In genomic region chr1:15847100-15847892, GRCh38 we compare ENCODE assay signal across 1 cellular context.
TF ChIP-seq lines count a peak whose summit lies in the region.

TSS of gene SPEN (plus strand) at chr1:15847707. CDS start at chr1:15848068, 361 bp downstream.

TF ChIP-seq in K562, 482 proteins besides CTCF, POLR2A, EP300 and RAD21 (continued from another document and continues in another):
- TF ChIP-seq, protein P1, sequence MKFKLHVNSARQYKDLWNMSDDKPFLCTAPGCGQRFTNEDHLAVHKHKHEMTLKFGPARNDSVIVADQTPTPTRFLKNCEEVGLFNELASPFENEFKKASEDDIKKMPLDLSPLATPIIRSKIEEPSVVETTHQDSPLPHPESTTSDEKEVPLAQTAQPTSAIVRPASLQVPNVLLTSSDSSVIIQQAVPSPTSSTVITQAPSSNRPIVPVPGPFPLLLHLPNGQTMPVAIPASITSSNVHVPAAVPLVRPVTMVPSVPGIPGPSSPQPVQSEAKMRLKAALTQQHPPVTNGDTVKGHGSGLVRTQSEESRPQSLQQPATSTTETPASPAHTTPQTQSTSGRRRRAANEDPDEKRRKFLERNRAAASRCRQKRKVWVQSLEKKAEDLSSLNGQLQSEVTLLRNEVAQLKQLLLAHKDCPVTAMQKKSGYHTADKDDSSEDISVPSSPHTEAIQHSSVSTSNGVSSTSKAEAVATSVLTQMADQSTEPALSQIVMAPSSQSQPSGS (CRISPR knock-in tag; IDR thresholded peaks at IDR 0.05): no peak
- TF ChIP-seq HDAC2 (IDR thresholded peaks at IDR 0.05) (peak; percentile 76; the same call in 1 of the 2 replicates), CBX5 (IDR thresholded peaks at IDR 0.05; ENCODE audit: borderline replicate concordance, low read depth) (no peak), PCBP1 (IDR thresholded peaks at IDR 0.05; ENCODE audit: low read depth, low read length, poor library complexity, severe bottlenecking) (no peak), ZNF184 (CRISPR knock-in tag; IDR thresholded peaks at IDR 0.05) (no peak), ID3 (CRISPR knock-in tag; IDR thresholded peaks at IDR 0.05) (no peak), ID3 (tag; IDR thresholded peaks at IDR 0.05) (peak; percentile 36; the same call in 1 of the 2 replicates), ZNF79 (CRISPR knock-in tag; IDR thresholded peaks at IDR 0.05; ENCODE audit: low read depth) (no peak), CBFA2T3 (IDR thresholded peaks at IDR 0.05) (no peak), IRF9 (tag; IDR thresholded peaks at IDR 0.05) (0 out of 2 replicates have a peak, but pooled peaks have one; percentile 3), E2F3 (CRISPR knock-in tag; IDR thresholded peaks at IDR 0.05) (peak; percentile 97), ZNF696 (CRISPR knock-in tag; conservative IDR thresholded peaks at IDR 0.05) (no peak), ZNF239 (CRISPR knock-in tag; IDR thresholded peaks at IDR 0.05) (no peak), ELF2 (CRISPR knock-in tag; IDR thresholded peaks at IDR 0.05) (peak; percentile 29; the same call in 1 of the 2 replicates), ZNF764 (CRISPR knock-in tag; IDR thresholded peaks at IDR 0.05; ENCODE audit: low read depth) (no peak), MYNN (IDR thresholded peaks at IDR 0.05) (no peak), MYNN (CRISPR knock-in tag; IDR thresholded peaks at IDR 0.05) (no peak), ZFX (CRISPR knock-in tag; IDR thresholded peaks at IDR 0.05) (peak; percentile 85), SMAD2 (IDR thresholded peaks at IDR 0.05; ENCODE audit: low read depth, low read length) (0 out of 2 replicates have a peak, but pooled peaks have one; percentile 15), SREBF2 (CRISPR knock-in tag; IDR thresholded peaks at IDR 0.05) (no peak), ZNF124 (CRISPR knock-in tag; IDR thresholded peaks at IDR 0.05) (no peak), MYC (IDR thresholded peaks at IDR 0.05; ENCODE audit: low read depth, low read length) (peak; percentile 65), MYC (CRISPR knock-in tag; IDR thresholded peaks at IDR 0.05; ENCODE audit: borderline replicate concordance, low read depth) (peak; percentile 88; the same call in 1 of the 2 replicates), MAFK (IDR thresholded peaks at IDR 0.05; ENCODE audit: low read length) (no peak), XRCC4 (IDR thresholded peaks at IDR 0.05; ENCODE audit: extremely low read depth, insufficient read depth, insufficient read length) (no peak), YBX1 (IDR thresholded peaks at IDR 0.05) (no peak), ZNF197 (CRISPR knock-in tag; IDR thresholded peaks at IDR 0.05; ENCODE audit: low read depth) (no peak; the same call in 1 of the 2 replicates), GATAD2B (IDR thresholded peaks at IDR 0.05; ENCODE audit: borderline replicate concordance) (peak; percentile 64; the same call in 1 of the 2 replicates), TBL1XR1 (IDR thresholded peaks at IDR 0.05; ENCODE audit: low read length in 2 of 2) (peak; percentile 71 to 97; a peak in 3 of 4 replicates), TCF3 (CRISPR knock-in tag; IDR thresholded peaks at IDR 0.05) (no peak), HIVEP1 (CRISPR knock-in tag; IDR thresholded peaks at IDR 0.05) (0 out of 2 replicates have a peak, but pooled peaks have one; percentile 75)
- TF ChIP-seq, protein P2, sequence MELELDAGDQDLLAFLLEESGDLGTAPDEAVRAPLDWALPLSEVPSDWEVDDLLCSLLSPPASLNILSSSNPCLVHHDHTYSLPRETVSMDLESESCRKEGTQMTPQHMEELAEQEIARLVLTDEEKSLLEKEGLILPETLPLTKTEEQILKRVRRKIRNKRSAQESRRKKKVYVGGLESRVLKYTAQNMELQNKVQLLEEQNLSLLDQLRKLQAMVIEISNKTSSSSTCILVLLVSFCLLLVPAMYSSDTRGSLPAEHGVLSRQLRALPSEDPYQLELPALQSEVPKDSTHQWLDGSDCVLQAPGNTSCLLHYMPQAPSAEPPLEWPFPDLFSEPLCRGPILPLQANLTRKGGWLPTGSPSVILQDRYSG (tag; conservative IDR thresholded peaks at IDR 0.05; ENCODE audit: low read depth): no peak; the same call in 1 of the 2 replicates
- TF ChIP-seq, protein P3, sequence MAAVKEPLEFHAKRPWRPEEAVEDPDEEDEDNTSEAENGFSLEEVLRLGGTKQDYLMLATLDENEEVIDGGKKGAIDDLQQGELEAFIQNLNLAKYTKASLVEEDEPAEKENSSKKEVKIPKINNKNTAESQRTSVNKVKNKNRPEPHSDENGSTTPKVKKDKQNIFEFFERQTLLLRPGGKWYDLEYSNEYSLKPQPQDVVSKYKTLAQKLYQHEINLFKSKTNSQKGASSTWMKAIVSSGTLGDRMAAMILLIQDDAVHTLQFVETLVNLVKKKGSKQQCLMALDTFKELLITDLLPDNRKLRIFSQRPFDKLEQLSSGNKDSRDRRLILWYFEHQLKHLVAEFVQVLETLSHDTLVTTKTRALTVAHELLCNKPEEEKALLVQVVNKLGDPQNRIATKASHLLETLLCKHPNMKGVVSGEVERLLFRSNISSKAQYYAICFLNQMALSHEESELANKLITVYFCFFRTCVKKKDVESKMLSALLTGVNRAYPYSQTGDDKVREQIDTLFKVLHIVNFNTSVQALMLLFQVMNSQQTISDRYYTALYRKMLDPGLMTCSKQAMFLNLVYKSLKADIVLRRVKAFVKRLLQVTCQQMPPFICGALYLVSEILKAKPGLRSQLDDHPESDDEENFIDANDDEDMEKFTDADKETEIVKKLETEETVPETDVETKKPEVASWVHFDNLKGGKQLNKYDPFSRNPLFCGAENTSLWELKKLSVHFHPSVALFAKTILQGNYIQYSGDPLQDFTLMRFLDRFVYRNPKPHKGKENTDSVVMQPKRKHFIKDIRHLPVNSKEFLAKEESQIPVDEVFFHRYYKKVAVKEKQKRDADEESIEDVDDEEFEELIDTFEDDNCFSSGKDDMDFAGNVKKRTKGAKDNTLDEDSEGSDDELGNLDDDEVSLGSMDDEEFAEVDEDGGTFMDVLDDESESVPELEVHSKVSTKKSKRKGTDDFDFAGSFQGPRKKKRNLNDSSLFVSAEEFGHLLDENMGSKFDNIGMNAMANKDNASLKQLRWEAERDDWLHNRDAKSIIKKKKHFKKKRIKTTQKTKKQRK (IDR thresholded peaks at IDR 0.05; ENCODE audit: borderline replicate concordance, low read depth, low read length): no peak
- TF ChIP-seq, protein P4, sequence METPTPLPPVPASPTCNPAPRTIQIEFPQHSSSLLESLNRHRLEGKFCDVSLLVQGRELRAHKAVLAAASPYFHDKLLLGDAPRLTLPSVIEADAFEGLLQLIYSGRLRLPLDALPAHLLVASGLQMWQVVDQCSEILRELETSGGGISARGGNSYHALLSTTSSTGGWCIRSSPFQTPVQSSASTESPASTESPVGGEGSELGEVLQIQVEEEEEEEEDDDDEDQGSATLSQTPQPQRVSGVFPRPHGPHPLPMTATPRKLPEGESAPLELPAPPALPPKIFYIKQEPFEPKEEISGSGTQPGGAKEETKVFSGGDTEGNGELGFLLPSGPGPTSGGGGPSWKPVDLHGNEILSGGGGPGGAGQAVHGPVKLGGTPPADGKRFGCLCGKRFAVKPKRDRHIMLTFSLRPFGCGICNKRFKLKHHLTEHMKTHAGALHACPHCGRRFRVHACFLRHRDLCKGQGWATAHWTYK (CRISPR knock-in tag; IDR thresholded peaks at IDR 0.05): no peak; the same call in 1 of the 2 replicates
- TF ChIP-seq, protein P5, sequence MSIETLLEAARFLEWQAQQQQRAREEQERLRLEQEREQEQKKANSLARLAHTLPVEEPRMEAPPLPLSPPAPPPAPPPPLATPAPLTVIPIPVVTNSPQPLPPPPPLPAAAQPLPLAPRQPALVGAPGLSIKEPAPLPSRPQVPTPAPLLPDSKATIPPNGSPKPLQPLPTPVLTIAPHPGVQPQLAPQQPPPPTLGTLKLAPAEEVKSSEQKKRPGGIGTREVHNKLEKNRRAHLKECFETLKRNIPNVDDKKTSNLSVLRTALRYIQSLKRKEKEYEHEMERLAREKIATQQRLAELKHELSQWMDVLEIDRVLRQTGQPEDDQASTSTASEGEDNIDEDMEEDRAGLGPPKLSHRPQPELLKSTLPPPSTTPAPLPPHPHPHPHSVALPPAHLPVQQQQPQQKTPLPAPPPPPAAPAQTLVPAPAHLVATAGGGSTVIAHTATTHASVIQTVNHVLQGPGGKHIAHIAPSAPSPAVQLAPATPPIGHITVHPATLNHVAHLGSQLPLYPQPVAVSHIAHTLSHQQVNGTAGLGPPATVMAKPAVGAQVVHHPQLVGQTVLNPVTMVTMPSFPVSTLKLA (conservative IDR thresholded peaks at IDR 0.05): 0 out of 4 replicates have a peak, but pooled peaks of 1 of the 2 experiments have one; percentile 10
- TF ChIP-seq, protein P6, sequence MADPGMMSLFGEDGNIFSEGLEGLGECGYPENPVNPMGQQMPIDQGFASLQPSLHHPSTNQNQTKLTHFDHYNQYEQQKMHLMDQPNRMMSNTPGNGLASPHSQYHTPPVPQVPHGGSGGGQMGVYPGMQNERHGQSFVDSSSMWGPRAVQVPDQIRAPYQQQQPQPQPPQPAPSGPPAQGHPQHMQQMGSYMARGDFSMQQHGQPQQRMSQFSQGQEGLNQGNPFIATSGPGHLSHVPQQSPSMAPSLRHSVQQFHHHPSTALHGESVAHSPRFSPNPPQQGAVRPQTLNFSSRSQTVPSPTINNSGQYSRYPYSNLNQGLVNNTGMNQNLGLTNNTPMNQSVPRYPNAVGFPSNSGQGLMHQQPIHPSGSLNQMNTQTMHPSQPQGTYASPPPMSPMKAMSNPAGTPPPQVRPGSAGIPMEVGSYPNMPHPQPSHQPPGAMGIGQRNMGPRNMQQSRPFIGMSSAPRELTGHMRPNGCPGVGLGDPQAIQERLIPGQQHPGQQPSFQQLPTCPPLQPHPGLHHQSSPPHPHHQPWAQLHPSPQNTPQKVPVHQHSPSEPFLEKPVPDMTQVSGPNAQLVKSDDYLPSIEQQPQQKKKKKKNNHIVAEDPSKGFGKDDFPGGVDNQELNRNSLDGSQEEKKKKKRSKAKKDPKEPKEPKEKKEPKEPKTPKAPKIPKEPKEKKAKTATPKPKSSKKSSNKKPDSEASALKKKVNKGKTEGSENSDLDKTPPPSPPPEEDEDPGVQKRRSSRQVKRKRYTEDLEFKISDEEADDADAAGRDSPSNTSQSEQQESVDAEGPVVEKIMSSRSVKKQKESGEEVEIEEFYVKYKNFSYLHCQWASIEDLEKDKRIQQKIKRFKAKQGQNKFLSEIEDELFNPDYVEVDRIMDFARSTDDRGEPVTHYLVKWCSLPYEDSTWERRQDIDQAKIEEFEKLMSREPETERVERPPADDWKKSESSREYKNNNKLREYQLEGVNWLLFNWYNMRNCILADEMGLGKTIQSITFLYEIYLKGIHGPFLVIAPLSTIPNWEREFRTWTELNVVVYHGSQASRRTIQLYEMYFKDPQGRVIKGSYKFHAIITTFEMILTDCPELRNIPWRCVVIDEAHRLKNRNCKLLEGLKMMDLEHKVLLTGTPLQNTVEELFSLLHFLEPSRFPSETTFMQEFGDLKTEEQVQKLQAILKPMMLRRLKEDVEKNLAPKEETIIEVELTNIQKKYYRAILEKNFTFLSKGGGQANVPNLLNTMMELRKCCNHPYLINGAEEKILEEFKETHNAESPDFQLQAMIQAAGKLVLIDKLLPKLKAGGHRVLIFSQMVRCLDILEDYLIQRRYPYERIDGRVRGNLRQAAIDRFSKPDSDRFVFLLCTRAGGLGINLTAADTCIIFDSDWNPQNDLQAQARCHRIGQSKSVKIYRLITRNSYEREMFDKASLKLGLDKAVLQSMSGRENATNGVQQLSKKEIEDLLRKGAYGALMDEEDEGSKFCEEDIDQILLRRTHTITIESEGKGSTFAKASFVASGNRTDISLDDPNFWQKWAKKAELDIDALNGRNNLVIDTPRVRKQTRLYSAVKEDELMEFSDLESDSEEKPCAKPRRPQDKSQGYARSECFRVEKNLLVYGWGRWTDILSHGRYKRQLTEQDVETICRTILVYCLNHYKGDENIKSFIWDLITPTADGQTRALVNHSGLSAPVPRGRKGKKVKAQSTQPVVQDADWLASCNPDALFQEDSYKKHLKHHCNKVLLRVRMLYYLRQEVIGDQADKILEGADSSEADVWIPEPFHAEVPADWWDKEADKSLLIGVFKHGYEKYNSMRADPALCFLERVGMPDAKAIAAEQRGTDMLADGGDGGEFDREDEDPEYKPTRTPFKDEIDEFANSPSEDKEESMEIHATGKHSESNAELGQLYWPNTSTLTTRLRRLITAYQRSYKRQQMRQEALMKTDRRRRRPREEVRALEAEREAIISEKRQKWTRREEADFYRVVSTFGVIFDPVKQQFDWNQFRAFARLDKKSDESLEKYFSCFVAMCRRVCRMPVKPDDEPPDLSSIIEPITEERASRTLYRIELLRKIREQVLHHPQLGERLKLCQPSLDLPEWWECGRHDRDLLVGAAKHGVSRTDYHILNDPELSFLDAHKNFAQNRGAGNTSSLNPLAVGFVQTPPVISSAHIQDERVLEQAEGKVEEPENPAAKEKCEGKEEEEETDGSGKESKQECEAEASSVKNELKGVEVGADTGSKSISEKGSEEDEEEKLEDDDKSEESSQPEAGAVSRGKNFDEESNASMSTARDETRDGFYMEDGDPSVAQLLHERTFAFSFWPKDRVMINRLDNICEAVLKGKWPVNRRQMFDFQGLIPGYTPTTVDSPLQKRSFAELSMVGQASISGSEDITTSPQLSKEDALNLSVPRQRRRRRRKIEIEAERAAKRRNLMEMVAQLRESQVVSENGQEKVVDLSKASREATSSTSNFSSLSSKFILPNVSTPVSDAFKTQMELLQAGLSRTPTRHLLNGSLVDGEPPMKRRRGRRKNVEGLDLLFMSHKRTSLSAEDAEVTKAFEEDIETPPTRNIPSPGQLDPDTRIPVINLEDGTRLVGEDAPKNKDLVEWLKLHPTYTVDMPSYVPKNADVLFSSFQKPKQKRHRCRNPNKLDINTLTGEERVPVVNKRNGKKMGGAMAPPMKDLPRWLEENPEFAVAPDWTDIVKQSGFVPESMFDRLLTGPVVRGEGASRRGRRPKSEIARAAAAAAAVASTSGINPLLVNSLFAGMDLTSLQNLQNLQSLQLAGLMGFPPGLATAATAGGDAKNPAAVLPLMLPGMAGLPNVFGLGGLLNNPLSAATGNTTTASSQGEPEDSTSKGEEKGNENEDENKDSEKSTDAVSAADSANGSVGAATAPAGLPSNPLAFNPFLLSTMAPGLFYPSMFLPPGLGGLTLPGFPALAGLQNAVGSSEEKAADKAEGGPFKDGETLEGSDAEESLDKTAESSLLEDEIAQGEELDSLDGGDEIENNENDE (IDR thresholded peaks at IDR 0.05; ENCODE audit: low read depth, low read length): no peak
- TF ChIP-seq, protein P7, sequence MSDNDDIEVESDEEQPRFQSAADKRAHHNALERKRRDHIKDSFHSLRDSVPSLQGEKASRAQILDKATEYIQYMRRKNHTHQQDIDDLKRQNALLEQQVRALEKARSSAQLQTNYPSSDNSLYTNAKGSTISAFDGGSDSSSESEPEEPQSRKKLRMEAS (CRISPR knock-in tag; IDR thresholded peaks at IDR 0.05): peak; percentile 23; the same call in 1 of the 2 replicates
- TF ChIP-seq, protein P8, sequence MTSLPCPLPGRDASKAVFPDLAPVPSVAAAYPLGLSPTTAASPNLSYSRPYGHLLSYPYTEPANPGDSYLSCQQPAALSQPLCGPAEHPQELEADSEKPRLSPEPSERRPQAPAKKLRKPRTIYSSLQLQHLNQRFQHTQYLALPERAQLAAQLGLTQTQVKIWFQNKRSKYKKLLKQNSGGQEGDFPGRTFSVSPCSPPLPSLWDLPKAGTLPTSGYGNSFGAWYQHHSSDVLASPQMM (CRISPR knock-in tag; IDR thresholded peaks at IDR 0.05): no peak
